Comparison of ENCODE assay signal across 8 cellular contexts in genomic region chr7:116524609-116525297, GRCh38. TPM values are rescaled to one million over a fixed set of nuclear protein-coding genes. Genes with fewer than 3 reads are reported as not detected.
DNase-seq lines count a peak whose midpoint lies in the region; ATAC-seq and TF ChIP-seq lines count a peak whose summit lies in the region.

Gene CAV1, plus strand, starts transcription at chr7:116525036. Its CDS starts 27 bp downstream, at chr7:116525063.

- peaks cover 27% of the 10 kb centered on the region for H3K4me1 Mint-ChIP-seq in activated CD4-positive, alpha-beta T cell treated with anti-CD3 and anti-CD28 coated beads, Interleukin-2, amount 10 ng/mL, durations not matched to agents 24 days and 14 days

- no peaks in the 10 kb centered on the region for H3K9me3 Mint-ChIP-seq in activated CD4-positive, alpha-beta T cell treated with anti-CD3 and anti-CD28 coated beads, Interleukin-2, amount 10 ng/mL, durations not matched to agents 24 days and 14 days

- 1% methylated on average over 42 of the region's 42 CpGs for whole genome bisulfite sequencing in liver

- H3K27ac ChIP-seq in liver (ENCODE audit: low read depth in 1 of 2, low read length in 2 of 2), result peak within 1 kb of the TSS; percentile 65 to 77

- peaks cover 82% of the 10 kb centered on the region for H3K27me3 Mint-ChIP-seq in activated CD4-positive, alpha-beta T cell treated with anti-CD3 and anti-CD28 coated beads, Interleukin-2, amount 10 ng/mL, durations not matched to agents 24 days and 14 days

- H3K9me3 ChIP-seq in liver (ENCODE audit: control insufficient read depth in 4 of 4, low read length in 3 of 4), result no peaks in the 10 kb centered on the region

- DNase-seq in GM10248 (ENCODE audit: extremely low spot score) (peak; percentile 42), HuH-7 (ENCODE audit: low spot score) (peak; percentile 66), MV-4-11 (lab: John Stamatoyannopoulos, UW) (no peak)
- peak; percentile 72 for DNase-seq in activated CD4-positive, alpha-beta T cell treated with anti-CD3 and anti-CD28 coated beads, Interleukin-2, amount 10 ng/mL, durations not matched to agents 24 days and 14 days
- peak; percentile 3 for DNase-seq in effector CD4-positive, alpha-beta T cell
- peak; percentile 22 for DNase-seq in stimulated activated CD4-positive, alpha-beta T cell treated with anti-CD3 and anti-CD28 coated beads, Interleukin-4, amount 100 ng/mL, for 24 hours

- intact Hi-C loops in activated CD4-positive, alpha-beta T cell treated with anti-CD3 and anti-CD28 coated beads, Interleukin-2, amount 10 ng/mL, durations not matched to agents 24 days and 14 days (cut with micrococcal nuclease), result loop anchor here (5.0 to 10.0 kb wide), 2 partner anchors 150 to 352 kb away; partner anchors contain the start of gene MET

- POLR2A ChIA-PET in GM10248 (lab: Yijun Ruan, JAX), result no interaction called here

- TF ChIP-seq CTCF in GM10248 (IDR thresholded peaks at IDR 0.05; ENCODE audit: control extremely low read depth, extremely low read depth, low read depth, missing control alignments), result no peak
- TF ChIP-seq CTCF in liver (IDR thresholded peaks at IDR 0.05; ENCODE audit: low read depth, low read length, missing input control), result no peak

- peak within 1 kb of the TSS; percentile 19 to 21 for H3K9ac ChIP-seq in liver (ENCODE audit: low read depth in 1 of 2, low read length in 2 of 2)

- ATAC-seq in GM21786 (IDR thresholded peaks at IDR 0.05; ENCODE audit: unreplicated experiment), result no peak

- peak within 1 kb of the TSS; percentile 59 to 86 (median 72) for H3K4me3 ChIP-seq in liver (ENCODE audit: low read depth in 1 of 3, low read length in 3 of 3)

- H3K27me3 ChIP-seq in liver (ENCODE audit: control insufficient read depth in 4 of 4, insufficient read depth in 4 of 4, low read length in 3 of 4), result no peaks in the 10 kb centered on the region

- H3K4me3 Mint-ChIP-seq in activated CD4-positive, alpha-beta T cell treated with anti-CD3 and anti-CD28 coated beads, Interleukin-2, amount 10 ng/mL, durations not matched to agents 24 days and 14 days, result peak within 1 kb of the TSS; percentile 88

- no peaks in the 10 kb centered on the region for H3K36me3 ChIP-seq in liver (ENCODE audit: control insufficient read depth in 4 of 4, insufficient read depth in 3 of 4, low read depth in 1 of 4, low read length in 3 of 4)

- H3K4me1 ChIP-seq in liver (ENCODE audit: control insufficient read depth in 4 of 4, insufficient read depth in 4 of 4, low read length in 3 of 4), result peaks cover 0 to 23% (median 18%) of the 10 kb centered on the region in 4 donors

- H3K36me3 Mint-ChIP-seq in activated CD4-positive, alpha-beta T cell treated with anti-CD3 and anti-CD28 coated beads, Interleukin-2, amount 10 ng/mL, durations not matched to agents 24 days and 14 days (ENCODE audit: low read depth), result no peaks in the 10 kb centered on the region

- CTCF ChIA-PET in GM10248 (lab: Yijun Ruan, JAX), result interaction anchor here (0.9 to 6.0 kb wide), 14 partner anchors 9 to 351 kb away, joined by 3 to 80 read pairs (median 8); no protein-coding TSS in a partner anchor

- TF ChIP-seq RAD21 in liver (IDR thresholded peaks at IDR 0.05), result peak; percentile 36 to 49

- H3K27ac Mint-ChIP-seq in activated CD4-positive, alpha-beta T cell treated with anti-CD3 and anti-CD28 coated beads, Interleukin-2, amount 10 ng/mL, durations not matched to agents 24 days and 14 days, result peak within 1 kb of the TSS; percentile 67

TF ChIP-seq in liver, 16 proteins besides CTCF, POLR2A, EP300 and RAD21:
- TF ChIP-seq REST (IDR thresholded peaks at IDR 0.05) (no peak), FOXA2 (IDR thresholded peaks at IDR 0.05) (no peak), TAF1 (conservative IDR thresholded peaks at IDR 0.05) (no peak), JUND (IDR thresholded peaks at IDR 0.05) (no peak), GABPA (IDR thresholded peaks at IDR 0.05 in 1 of 2, conservative IDR thresholded peaks at IDR 0.05 in 1 of 2) (no peak), EGR1 (IDR thresholded peaks at IDR 0.05; ENCODE audit: low read depth in 2 of 2) (no peak), HNF4A (conservative IDR thresholded peaks at IDR 0.05) (no peak), YY1 (IDR thresholded peaks at IDR 0.05) (no peak), MAX (IDR thresholded peaks at IDR 0.05) (no peak), HNF4G (IDR thresholded peaks at IDR 0.05) (no peak), ZBTB33 (IDR thresholded peaks at IDR 0.05) (no peak), ATF3 (IDR thresholded peaks at IDR 0.05) (no peak), SP1 (IDR thresholded peaks at IDR 0.05) (no peak), FOXA1 (IDR thresholded peaks at IDR 0.05) (no peak), RXRA (IDR thresholded peaks at IDR 0.05) (no peak), NR2F2 (IDR thresholded peaks at IDR 0.05) (no peak)

RNA-seq across cellular contexts. Expression of gene CAV1, which starts in this region (rescaled TPM):
- 0.12 and 0.17 TPM in 2 replicates for total RNA-seq in activated CD4-positive, alpha-beta T cell treated with anti-CD3 and anti-CD28 coated beads, Interleukin-2, amount 10 ng/mL, durations not matched to agents 24 days and 14 days
- total RNA-seq in liver, result 10 to 100 TPM; 11.8 to 13.4 TPM
- 10 to 100 TPM in 1 of 2 donors, 1 to 10 TPM in 1; 9.9 to 11.4 TPM for polyA plus RNA-seq in liver

Comparison
In these comparisons a context has a peak if more than half of its experiments do, and no peak if none do; other contexts are left out.
1. RNA of gene CAV1 (total RNA-seq): 11.8 to 13.4 TPM in liver; 0.12 to 0.17 TPM in activated CD4-positive, alpha-beta T cell treated with anti-CD3 and anti-CD28 coated beads, Interleukin-2, amount 10 ng/mL, durations not matched to agents 24 days and 14 days; every median in the first group is over 10 times any median in the second.
2. Peak in DNase-seq in activated CD4-positive, alpha-beta T cell treated with anti-CD3 and anti-CD28 coated beads, Interleukin-2, amount 10 ng/mL, durations not matched to agents 24 days and 14 days; RNA of the gene not detected or under 1 TPM.